14 cellular contexts compared by ENCODE assay signal in the genomic region with DNA sequence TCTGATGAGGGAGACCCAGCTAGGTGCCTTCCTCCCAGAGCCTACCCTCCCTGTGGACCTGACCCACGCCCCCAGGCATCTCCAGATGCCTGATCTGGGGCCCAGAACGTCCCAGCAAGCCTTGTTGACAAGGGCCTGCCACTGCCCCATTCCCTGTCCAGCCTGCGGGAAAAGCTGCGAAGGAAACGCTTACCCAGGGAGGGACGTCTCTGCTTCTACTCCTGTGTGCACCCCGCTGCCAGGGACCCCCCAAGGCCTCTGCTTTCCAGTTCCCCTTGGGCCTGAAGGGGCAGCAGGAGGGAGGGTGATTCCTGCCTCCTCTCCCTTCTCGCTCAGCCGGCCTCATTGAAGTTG. TPM values are rescaled to one million over a fixed set of nuclear protein-coding genes. Genes with fewer than 3 reads are reported as not detected.
DNase-seq lines count a peak whose midpoint lies in the region; ATAC-seq and TF ChIP-seq lines count a peak whose summit lies in the region.
"Had no signal": no experiment of that assay in that cellular context is flagged by ENCODE, and none has a peak within 500 bp of the region (broad histone marks: within the 10 kb centered on the region; RNA-seq: fewer than 3 reads in every experiment).

No MANE protein-coding gene starts in this region.

- ATAC-seq in activated naive CD4-positive, alpha-beta T cell treated with anti-CD3 and anti-CD28 coated beads, Interleukin-2, amount 50 U/mL, for 72 hours, result no peak

- intact Hi-C loops in mammary epithelial cell (cut with micrococcal nuclease), result no loop called here

- H3K27me3 Mint-ChIP-seq in osteocyte (ENCODE audit: unreplicated experiment), result no peaks in the 10 kb centered on the region

- H3K4me1 Mint-ChIP-seq in osteocyte (ENCODE audit: unreplicated experiment), result peaks cover 13% of the 10 kb centered on the region

- TSS peak; percentile 59 for BruUV-seq in mammary epithelial cell (replicated peaks; lab: Mats Ljungman, UMichigan)

- H3K27ac Mint-ChIP-seq in osteocyte (ENCODE audit: unreplicated experiment), result peak overlapping the region; percentile 27
- no peak overlapping the region for H3K27ac Mint-ChIP-seq in activated naive CD4-positive, alpha-beta T cell treated with anti-CD3 and anti-CD28 coated beads, Interleukin-2, amount 50 U/mL, for 72 hours
- H3K27ac Mint-ChIP-seq: activated naive CD4-positive, alpha-beta T cell treated with anti-CD3 and anti-CD28 coated beads for 36 hours; immature natural killer cell had no signal

- peaks cover 47% of the 10 kb centered on the region for H3K4me1 ChIP-seq in mammary epithelial cell (ENCODE audit: insufficient read depth, low read length)
- H3K4me1 ChIP-seq: right lobe of liver had no signal

- H3K27me3 ChIP-seq in mammary epithelial cell (ENCODE audit: insufficient read depth, low read length), result no peaks in the 10 kb centered on the region
- H3K27me3 ChIP-seq: right lobe of liver had no signal

- H3K9me3 ChIP-seq in mammary epithelial cell (replicated peaks; ENCODE audit: insufficient read depth, low read length) (no peaks in the 10 kb centered on the region), iPS-18c (ENCODE audit: control insufficient read depth, insufficient read depth, low read length) (no peaks in the 10 kb centered on the region)
- H3K9me3 ChIP-seq: right lobe of liver had no signal

- H3K27ac ChIP-seq in C4-2B (peak overlapping the region; percentile 82), mammary epithelial cell (ENCODE audit: insufficient read depth, low read depth, low read length) (peak overlapping the region; percentile 51)
- H3K27ac ChIP-seq: right lobe of liver had no signal

- CTCF ChIA-PET in mammary epithelial cell (lab: Charles Lee; ENCODE audit: low non-redundant PET), result interaction anchor here (0.7 to 1.0 kb wide), 2 partner anchors 10 to 79 kb away, joined by 3 to 7 read pairs; no protein-coding TSS in a partner anchor

- peak overlapping the region; percentile 79 for H3K4me2 ChIP-seq in mammary epithelial cell (ENCODE audit: insufficient read depth, low read depth, low read length)

- dilution Hi-C loops in mammary epithelial cell (cut with HindIII; ENCODE audit: low sequenced_read_pairs), result no loop called here

- H2AFZ ChIP-seq in mammary epithelial cell (ENCODE audit: low read depth, low read length), result peak overlapping the region; percentile 70

- peak overlapping the region; percentile 48 for H3K9ac ChIP-seq in mammary epithelial cell (ENCODE audit: insufficient read depth, low read length)

- H3K36me3 ChIP-seq in mammary epithelial cell (ENCODE audit: insufficient read depth, low read length), result no peaks in the 10 kb centered on the region
- H3K36me3 ChIP-seq: right lobe of liver had no signal

- no peaks in the 10 kb centered on the region for H3K9me3 Mint-ChIP-seq in osteocyte (ENCODE audit: unreplicated experiment)
- H3K9me3 Mint-ChIP-seq in activated naive CD4-positive, alpha-beta T cell treated with anti-CD3 and anti-CD28 coated beads, Interleukin-2, amount 50 U/mL, for 72 hours, result no peaks in the 10 kb centered on the region
- H3K9me3 Mint-ChIP-seq: activated naive CD4-positive, alpha-beta T cell treated with anti-CD3 and anti-CD28 coated beads for 36 hours had no signal

- 0% methylated on average over 1 of the region's 9 CpGs for WGBS in mammary epithelial cell (ENCODE audit: low coverage, missing lambda C conversion rate)

- peaks cover 20% of the 10 kb centered on the region for H3K79me2 ChIP-seq in mammary epithelial cell (ENCODE audit: insufficient read depth, low read length)

- H3K36me3 Mint-ChIP-seq in osteocyte (ENCODE audit: unreplicated experiment), result no peaks in the 10 kb centered on the region
- no peaks in the 10 kb centered on the region for H3K36me3 Mint-ChIP-seq in activated naive CD4-positive, alpha-beta T cell treated with anti-CD3 and anti-CD28 coated beads, Interleukin-2, amount 50 U/mL, for 72 hours

- H3K4me3 ChIP-seq in mammary epithelial cell (replicated peaks in 1 of 3; ENCODE audit: insufficient read depth in 1 of 3, low read depth in 2 of 3, low read length in 3 of 3) (peak overlapping the region; percentile 3 to 43 (median 25)), iPS-18c (ENCODE audit: insufficient read depth, low read depth, low read length) (0 out of 2 replicates have a peak overlapping the region, but pooled peaks have one; percentile 10)
- H3K4me3 ChIP-seq: right lobe of liver had no signal

- no peak overlapping the region for H3K4me3 Mint-ChIP-seq in osteocyte (ENCODE audit: unreplicated experiment)
- H3K4me3 Mint-ChIP-seq: activated naive CD4-positive, alpha-beta T cell treated with anti-CD3 and anti-CD28 coated beads for 36 hours had no signal

- no peaks in the 10 kb centered on the region for H4K20me1 ChIP-seq in mammary epithelial cell (ENCODE audit: insufficient read depth, low read length)

- in situ Hi-C loops in mammary epithelial cell (cut with MboI; ENCODE audit: low sequenced_read_pairs in 2 of 2), result no loop called here

- TF ChIP-seq CTCF in C4-2B (conservative IDR thresholded peaks at IDR 0.05) (no peak), mammary epithelial cell (conservative IDR thresholded peaks at IDR 0.05 in 1 of 2, IDR thresholded peaks at IDR 0.05 in 1 of 2; ENCODE audit: extremely low read depth in 1 of 2, insufficient read depth in 1 of 2, low read depth in 1 of 2, low read length in 2 of 2) (no peak), osteocyte (IDR thresholded peaks at IDR 0.05) (no peak)

- DNase-seq in mammary epithelial cell, result no peak
- no peak for DNase-seq in osteocyte (ENCODE audit: extremely low spot score, unreplicated experiment)
- no peak for DNase-seq in NOMO-1 treated with DMSO at 0.1 percent for 48 hours (lab: John Stamatoyannopoulos, UW; ENCODE audit: unreplicated experiment)
- DNase-seq in activated naive CD4-positive, alpha-beta T cell treated with anti-CD3 and anti-CD28 coated beads, Interleukin-2, amount 50 U/mL, for 72 hours (ENCODE audit: low spot score in 2 of 2), result no peak
- DNase-seq in pons (ENCODE audit: low spot score), result no peak
- no peak for DNase-seq in SW480 (ENCODE audit: low spot score)
- DNase-seq: activated CD4-positive, CD25-positive, alpha-beta regulatory T cell; activated naive CD4-positive, alpha-beta T cell treated with anti-CD3 and anti-CD28 coated beads for 36 hours; central memory CD4-positive, alpha-beta T cell; immature natural killer cell; NCI-H1092; right lobe of liver had no signal

RNA-seq across cellular contexts. Expression of a gene that starts 11.6 kb away (rescaled TPM):
- total RNA-seq in mammary epithelial cell, result 100 to 1,000 TPM; 229 to 335 TPM
- polyA plus RNA-seq in mammary epithelial cell, result 168 TPM
- 399 TPM for polyA minus RNA-seq in mammary epithelial cell
- 179 and 187 TPM in 2 replicates for total RNA-seq in osteocyte
- total RNA-seq in activated naive CD4-positive, alpha-beta T cell treated with anti-CD3 and anti-CD28 coated beads, Interleukin-2, amount 50 U/mL, for 72 hours, result 10 to 100 TPM; 15.6 to 43.3 TPM
